ENCODE assay signal across 24 cellular contexts in the genomic region with DNA sequence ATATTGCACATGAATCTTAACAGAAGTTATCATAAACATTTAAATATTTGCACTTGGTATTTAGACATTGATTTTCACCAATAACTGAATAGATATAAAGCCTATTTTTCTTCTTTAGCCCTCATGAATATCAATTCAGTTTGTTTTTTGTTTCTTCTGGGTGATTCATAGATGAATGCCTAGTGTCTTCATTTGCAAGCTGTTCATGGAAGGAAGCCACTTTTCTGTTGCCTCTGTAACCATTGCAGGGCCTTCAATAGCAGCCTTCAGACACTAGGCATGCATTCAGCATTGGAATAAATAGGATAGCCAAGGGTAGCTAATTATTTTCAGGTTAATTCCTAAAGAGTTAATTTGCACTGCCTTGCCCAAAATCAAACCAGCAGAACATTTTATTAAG.
"Had no signal": no experiment of that assay in that cellular context is flagged by ENCODE, and none has a peak within 500 bp of the region (broad histone marks: within the 10 kb centered on the region; RNA-seq: fewer than 3 reads in every experiment).

No MANE protein-coding gene starts in this region.

- ATAC-seq: activated T-cell treated with anti-CD3 and anti-CD28 coated beads, Interleukin-2, amount 50 U/mL, for 4 hours; activated T-helper 17 cell treated with anti-CD3 and anti-CD28 coated beads, Interleukin-2, amount 50 U/mL, for 72 hours; foreskin keratinocyte; natural killer cell; sciatic nerve; stimulated activated naive CD8-positive, alpha-beta T cell treated with anti-CD3 and anti-CD28 coated beads, Interleukin-15, Interleukin-2, amounts not matched to agents 100 U/mL and 50 U/mL, for 24 hours; upper lobe of right lung; WTC11 had no signal

- H3K4me3 Mint-ChIP-seq: activated CD4-positive, alpha-beta memory T cell treated with anti-CD3 and anti-CD28 coated beads, Interleukin-2, amount 10 ng/mL, durations not matched to agents 7 days and 5 days; activated CD4-positive, alpha-beta T cell treated with anti-CD3 and anti-CD28 coated beads, Interleukin-2, amount 10 ng/mL, durations not matched to agents 7 days and 5 days; activated T-cell treated with anti-CD3 and anti-CD28 coated beads, Interleukin-2, amount 50 U/mL, for 4 hours; activated T-helper 17 cell treated with anti-CD3 and anti-CD28 coated beads, Interleukin-2, amount 50 U/mL, for 72 hours; dendritic cell treated with granulocyte-macrophage colony-stimulating factor and Interleukin-4, amounts not matched to agents 40 ng/mL and 50 ng/mL, for 4 days; memory B cell; natural killer cell; WTC11 had no signal

- H3K27me3 Mint-ChIP-seq: activated CD4-positive, alpha-beta memory T cell treated with anti-CD3 and anti-CD28 coated beads, Interleukin-2, amount 10 ng/mL, durations not matched to agents 7 days and 5 days; activated CD4-positive, alpha-beta T cell treated with anti-CD3 and anti-CD28 coated beads, Interleukin-2, amount 10 ng/mL, durations not matched to agents 7 days and 5 days; activated T-helper 17 cell treated with anti-CD3 and anti-CD28 coated beads, Interleukin-2, amount 50 U/mL, for 72 hours; dendritic cell treated with granulocyte-macrophage colony-stimulating factor and Interleukin-4, amounts not matched to agents 40 ng/mL and 50 ng/mL, for 4 days; memory B cell; progenitor cell of endocrine pancreas had no signal

- H3K36me3 ChIP-seq: esophagus muscularis mucosa, thyroid gland, upper lobe of right lung had no signal

- H3K27ac Mint-ChIP-seq: activated CD4-positive, alpha-beta memory T cell treated with anti-CD3 and anti-CD28 coated beads, Interleukin-2, amount 10 ng/mL, durations not matched to agents 7 days and 5 days; activated CD4-positive, alpha-beta T cell treated with anti-CD3 and anti-CD28 coated beads, Interleukin-2, amount 10 ng/mL, durations not matched to agents 7 days and 5 days; activated T-helper 17 cell treated with anti-CD3 and anti-CD28 coated beads, Interleukin-2, amount 50 U/mL, for 72 hours; dendritic cell treated with granulocyte-macrophage colony-stimulating factor and Interleukin-4, amounts not matched to agents 40 ng/mL and 50 ng/mL, for 4 days; memory B cell; natural killer cell; progenitor cell of endocrine pancreas; WTC11 had no signal

- H3K4me1 Mint-ChIP-seq: activated CD4-positive, alpha-beta memory T cell treated with anti-CD3 and anti-CD28 coated beads, Interleukin-2, amount 10 ng/mL, durations not matched to agents 7 days and 5 days; activated CD4-positive, alpha-beta T cell treated with anti-CD3 and anti-CD28 coated beads, Interleukin-2, amount 10 ng/mL, durations not matched to agents 7 days and 5 days; activated T-helper 17 cell treated with anti-CD3 and anti-CD28 coated beads, Interleukin-2, amount 50 U/mL, for 72 hours; memory B cell; natural killer cell; WTC11 had no signal

- H3K36me3 Mint-ChIP-seq: memory B cell, natural killer cell had no signal

- H3K9me3 ChIP-seq: esophagus muscularis mucosa, thyroid gland, upper lobe of right lung had no signal

- H3K27ac ChIP-seq: esophagus muscularis mucosa, foreskin keratinocyte, skin epidermis, thyroid gland, upper lobe of right lung had no signal

- H3K27me3 ChIP-seq: esophagus muscularis mucosa, foreskin keratinocyte, thyroid gland, upper lobe of right lung had no signal

- DNase-seq: activated CD4-positive, alpha-beta memory T cell treated with anti-CD3 and anti-CD28 coated beads, Interleukin-2, amount 10 ng/mL, durations not matched to agents 7 days and 5 days; activated CD4-positive, alpha-beta T cell treated with anti-CD3 and anti-CD28 coated beads for 1 hour; activated CD4-positive, alpha-beta T cell treated with anti-CD3 and anti-CD28 coated beads, Interleukin-2, amount 10 ng/mL, durations not matched to agents 7 days and 5 days; activated gamma-delta T cell treated with Interleukin-2 at 50 U/mL for 16 hours; activated naive CD4-positive, alpha-beta T cell treated with anti-CD3 and anti-CD28 coated beads, Interleukin-2, amount 50 U/mL, for 16 hours; activated T-cell treated with anti-CD3 and anti-CD28 coated beads, Interleukin-2, amount 50 U/mL, for 4 hours; effector CD4-positive, alpha-beta T cell; foreskin keratinocyte; natural killer cell; retina; stimulated activated CD4-positive, alpha-beta T cell treated with anti-CD3 and anti-CD28 coated beads, Interleukin-12 subunit alpha, Interleukin-12 subunit beta, amount 100 ng/mL, for 4 hours; stimulated activated CD4-positive, alpha-beta T cell treated with anti-CD3 and anti-CD28 coated beads, Interleukin-4, amount 100 ng/mL, for 1 hour; stimulated activated naive CD8-positive, alpha-beta T cell treated with anti-CD3 and anti-CD28 coated beads, Interleukin-15, Interleukin-2, amounts not matched to agents 100 U/mL and 50 U/mL, for 24 hours; T-helper 2 cell; thyroid gland; upper lobe of right lung had no signal

- H3K4me3 ChIP-seq: esophagus muscularis mucosa, skin epidermis, thyroid gland, upper lobe of right lung had no signal

- H3K4me1 ChIP-seq: foreskin keratinocyte, upper lobe of right lung had no signal
